8 cellular contexts compared by ENCODE assay signal in genomic region chr11:124762077-124762623, GRCh38. TPM values are rescaled to one million over a fixed set of nuclear protein-coding genes. Genes with fewer than 3 reads are reported as not detected.
DNase-seq lines count a peak whose midpoint lies in the region; ATAC-seq and TF ChIP-seq lines count a peak whose summit lies in the region.

TSS of gene ESAM (minus strand) at chr11:124762290. CDS start at chr11:124762154, 136 bp downstream.

- peaks cover 40% of the 10 kb centered on the region for H3K27me3 Mint-ChIP-seq in activated CD4-positive, alpha-beta memory T cell treated with anti-CD3 and anti-CD28 coated beads, Interleukin-2, amount 10 ng/mL, durations not matched to agents 7 days and 5 days
- peaks cover 23 to 47% (median 39%) of the 10 kb centered on the region in 5 donors for H3K27me3 Mint-ChIP-seq in naive thymus-derived CD4-positive, alpha-beta T cell

- H3K36me3 Mint-ChIP-seq in activated CD4-positive, alpha-beta memory T cell treated with anti-CD3 and anti-CD28 coated beads, Interleukin-2, amount 10 ng/mL, durations not matched to agents 7 days and 5 days (ENCODE audit: low read depth): peaks cover 3% of the 10 kb centered on the region
- H3K36me3 Mint-ChIP-seq in naive thymus-derived CD4-positive, alpha-beta T cell: peaks cover 0 to 4% (median 3%) of the 10 kb centered on the region in 5 donors

- in situ Hi-C loops in endometrial microvascular endothelial cells (cut with HindIII; ENCODE audit: inconsistent ontology term, low pct_unique_long_range_greater_than_20kb, low sequenced_read_pairs): no loop called here

- no peak within 1 kb of the TSS for H3K27ac ChIP-seq in KMS-11
- peak within 1 kb of the TSS; percentile 26 for H3K27ac ChIP-seq in naive thymus-derived CD4-positive, alpha-beta T cell (ENCODE audit: low read depth, low read length)
- peak within 1 kb of the TSS; percentile 26 for H3K27ac ChIP-seq in substantia nigra (ENCODE audit: low read depth, low read length, poor library complexity, severe bottlenecking)

- peak within 1 kb of the TSS; percentile 69 for H2AFZ ChIP-seq in KMS-11 (ENCODE audit: low read depth)

- CTCF ChIA-PET in activated CD4-positive, alpha-beta memory T cell treated with anti-CD3 and anti-CD28 coated beads, Interleukin-2, amount 10 ng/mL, durations not matched to agents 7 days and 5 days (lab: Charles Lee): interaction anchor here (0.6 to 5.7 kb wide), 21 partner anchors 8 to 139 kb away, joined by 3 to 72 read pairs (median 6); partner anchors contain the start of genes MSANTD2, NRGN, ROBO3 and SIAE
- CTCF ChIA-PET in naive thymus-derived CD4-positive, alpha-beta T cell (lab: Charles Lee): interaction anchor here (0.6 to 7.1 kb wide), 8 partner anchors 9 to 118 kb away, joined by 3 to 110 read pairs (median 7); partner anchors contain the start of genes SIAE and SPA17

- no peaks in the 10 kb centered on the region for H3K9me3 ChIP-seq in naive thymus-derived CD4-positive, alpha-beta T cell (ENCODE audit: control insufficient read depth in 2 of 3, low read length in 3 of 3)

- peak; percentile 61 for ATAC-seq in GM21526 (IDR thresholded peaks at IDR 0.05; ENCODE audit: low FRiP score, unreplicated experiment)
- ATAC-seq in naive thymus-derived CD4-positive, alpha-beta T cell: peak; percentile 77

- POLR2A ChIA-PET in activated CD4-positive, alpha-beta memory T cell treated with anti-CD3 and anti-CD28 coated beads, Interleukin-2, amount 10 ng/mL, durations not matched to agents 7 days and 5 days (lab: Charles Lee): interaction anchor here (1.0 to 3.4 kb wide), 8 partner anchors 10 to 93 kb away, joined by 3 to 15 read pairs (median 4); partner anchors contain the start of genes MSANTD2, NRGN and VSIG2
- POLR2A ChIA-PET in naive thymus-derived CD4-positive, alpha-beta T cell (lab: Charles Lee): interaction anchor here (1.0 to 5.1 kb wide), 10 partner anchors 10 to 92 kb away, joined by 3 to 54 read pairs (median 8); partner anchors contain the start of genes MSANTD2, SIAE, SPA17 and VSIG2

- H3K79me2 ChIP-seq in KMS-11 (ENCODE audit: insufficient read depth, low read depth): no peaks in the 10 kb centered on the region

- H3K27ac Mint-ChIP-seq in activated CD4-positive, alpha-beta memory T cell treated with anti-CD3 and anti-CD28 coated beads, Interleukin-2, amount 10 ng/mL, durations not matched to agents 7 days and 5 days: no peak within 1 kb of the TSS
- peak within 1 kb of the TSS; percentile 24 to 92 (median 72) for H3K27ac Mint-ChIP-seq in naive thymus-derived CD4-positive, alpha-beta T cell

- H3K4me3 Mint-ChIP-seq in activated CD4-positive, alpha-beta memory T cell treated with anti-CD3 and anti-CD28 coated beads, Interleukin-2, amount 10 ng/mL, durations not matched to agents 7 days and 5 days: peak within 1 kb of the TSS; percentile 84
- H3K4me3 Mint-ChIP-seq in naive thymus-derived CD4-positive, alpha-beta T cell: peak within 1 kb of the TSS; percentile 87 to 99 (median 94)

- no peaks in the 10 kb centered on the region for H3K9me3 Mint-ChIP-seq in activated CD4-positive, alpha-beta memory T cell treated with anti-CD3 and anti-CD28 coated beads, Interleukin-2, amount 10 ng/mL, durations not matched to agents 7 days and 5 days
- peaks cover 0 to 1% (median 0%) of the 10 kb centered on the region in 11 donors for H3K9me3 Mint-ChIP-seq in naive thymus-derived CD4-positive, alpha-beta T cell

- peaks cover 11% of the 10 kb centered on the region for H3K4me1 ChIP-seq in KMS-11 (ENCODE audit: low read depth, poor library complexity, severe bottlenecking)
- peaks cover 8 to 31% of the 10 kb centered on the region in 2 donors for H3K4me1 ChIP-seq in naive thymus-derived CD4-positive, alpha-beta T cell (ENCODE audit: control insufficient read depth in 2 of 2, insufficient read depth in 2 of 2, low read length in 2 of 2)

- DNase-seq in DMS79 treated with DMSO at 0.1 percent for 48 hours (lab: John Stamatoyannopoulos, UW) (peak; percentile 44), substantia nigra (lab: John Stamatoyannopoulos, UW) (no peak), NCI-H1092 (lab: John Stamatoyannopoulos, UW) (no peak)
- DNase-seq in activated CD4-positive, alpha-beta memory T cell treated with anti-CD3 and anti-CD28 coated beads, Interleukin-2, amount 10 ng/mL, durations not matched to agents 7 days and 5 days: peak; percentile 76
- DNase-seq in naive thymus-derived CD4-positive, alpha-beta T cell: peak in 8 of 9 donors; percentile 49 to 75 (median 56)

- H3K4me2 ChIP-seq in KMS-11: peak within 1 kb of the TSS; percentile 60; the same call in 1 of the 2 replicates

- intact Hi-C loops in naive thymus-derived CD4-positive, alpha-beta T cell (cut with micrococcal nuclease): loop anchor here (1.0 to 5.0 kb wide), 8 partner anchors 16 to 380 kb away; partner anchors contain the start of genes CCDC15 (in 2 of the 2) and MSANTD2 (in 1 of the 2)

- H3K27me3 ChIP-seq in KMS-11 (ENCODE audit: insufficient read depth, low read depth): no peaks in the 10 kb centered on the region
- peaks cover 7 to 16% of the 10 kb centered on the region in 2 donors for H3K27me3 ChIP-seq in naive thymus-derived CD4-positive, alpha-beta T cell (ENCODE audit: control insufficient read depth in 2 of 2, insufficient read depth in 2 of 2, low read length in 2 of 2)

- no peak for TF ChIP-seq CTCF in KMS-11 (conservative IDR thresholded peaks at IDR 0.05; ENCODE audit: low read depth, low read length)

- H3K4me3 ChIP-seq in KMS-11 (IDR thresholded peaks at IDR 0.05; ENCODE audit: insufficient read depth, low read depth, low read length): no peak within 1 kb of the TSS
- peak within 1 kb of the TSS; percentile 87 for H3K4me3 ChIP-seq in naive thymus-derived CD4-positive, alpha-beta T cell (ENCODE audit: low read length)

- H3K4me1 Mint-ChIP-seq in activated CD4-positive, alpha-beta memory T cell treated with anti-CD3 and anti-CD28 coated beads, Interleukin-2, amount 10 ng/mL, durations not matched to agents 7 days and 5 days: peaks cover 18% of the 10 kb centered on the region
- peaks cover 6 to 40% (median 24%) of the 10 kb centered on the region in 7 donors for H3K4me1 Mint-ChIP-seq in naive thymus-derived CD4-positive, alpha-beta T cell

- H3K9ac ChIP-seq in KMS-11: peak within 1 kb of the TSS; percentile 22; the same call in 1 of the 2 replicates

- no peaks in the 10 kb centered on the region for H4K20me1 ChIP-seq in KMS-11 (ENCODE audit: insufficient read depth)

- H3K36me3 ChIP-seq in KMS-11 (ENCODE audit: insufficient read depth): no peaks in the 10 kb centered on the region
- peaks cover 0 to 4% (median 0%) of the 10 kb centered on the region in 3 experiments for H3K36me3 ChIP-seq in naive thymus-derived CD4-positive, alpha-beta T cell (ENCODE audit: control insufficient read depth in 2 of 3, insufficient read depth in 3 of 3, low read length in 3 of 3)

RNA-seq across cellular contexts. Expression of gene ESAM, which starts in this region (rescaled TPM):
- total RNA-seq in activated CD4-positive, alpha-beta memory T cell treated with anti-CD3 and anti-CD28 coated beads, Interleukin-2, amount 10 ng/mL, durations not matched to agents 7 days and 5 days: 1 to 10 TPM; 1.0 to 1.6 TPM
- total RNA-seq in endometrial microvascular endothelial cells (ENCODE audit: inconsistent ontology term): 289 TPM
- total RNA-seq in naive thymus-derived CD4-positive, alpha-beta T cell: 1 to 10 TPM in 4 of 5 experiments, under 1 TPM in 1; 0.39 to 3.4 (median 1.7) TPM
- 1 to 10 TPM; 1.9 to 4.1 TPM for polyA plus RNA-seq in naive thymus-derived CD4-positive, alpha-beta T cell

Comparison
In these comparisons a context has a peak if more than half of its experiments do, and no peak if none do; other contexts are left out.
1. RNA of gene ESAM (total RNA-seq): 289 TPM in endometrial microvascular endothelial cells (single experiment); 0.39 to 3.4 TPM in naive thymus-derived CD4-positive, alpha-beta T cell and 1.0 to 1.6 TPM in activated CD4-positive, alpha-beta memory T cell treated with anti-CD3 and anti-CD28 coated beads, Interleukin-2, amount 10 ng/mL, durations not matched to agents 7 days and 5 days; every median in the first group is over 10 times any median in the second.
2. DNase-seq: peak in DMS79 treated with DMSO at 0.1 percent for 48 hours (single experiment), activated CD4-positive, alpha-beta memory T cell treated with anti-CD3 and anti-CD28 coated beads, Interleukin-2, amount 10 ng/mL, durations not matched to agents 7 days and 5 days (single experiment) and naive thymus-derived CD4-positive, alpha-beta T cell (8 of 9); none in substantia nigra (0 of 49) and NCI-H1092 (single experiment).